ENCODE assay signal across 1 cellular context in the genomic region with DNA sequence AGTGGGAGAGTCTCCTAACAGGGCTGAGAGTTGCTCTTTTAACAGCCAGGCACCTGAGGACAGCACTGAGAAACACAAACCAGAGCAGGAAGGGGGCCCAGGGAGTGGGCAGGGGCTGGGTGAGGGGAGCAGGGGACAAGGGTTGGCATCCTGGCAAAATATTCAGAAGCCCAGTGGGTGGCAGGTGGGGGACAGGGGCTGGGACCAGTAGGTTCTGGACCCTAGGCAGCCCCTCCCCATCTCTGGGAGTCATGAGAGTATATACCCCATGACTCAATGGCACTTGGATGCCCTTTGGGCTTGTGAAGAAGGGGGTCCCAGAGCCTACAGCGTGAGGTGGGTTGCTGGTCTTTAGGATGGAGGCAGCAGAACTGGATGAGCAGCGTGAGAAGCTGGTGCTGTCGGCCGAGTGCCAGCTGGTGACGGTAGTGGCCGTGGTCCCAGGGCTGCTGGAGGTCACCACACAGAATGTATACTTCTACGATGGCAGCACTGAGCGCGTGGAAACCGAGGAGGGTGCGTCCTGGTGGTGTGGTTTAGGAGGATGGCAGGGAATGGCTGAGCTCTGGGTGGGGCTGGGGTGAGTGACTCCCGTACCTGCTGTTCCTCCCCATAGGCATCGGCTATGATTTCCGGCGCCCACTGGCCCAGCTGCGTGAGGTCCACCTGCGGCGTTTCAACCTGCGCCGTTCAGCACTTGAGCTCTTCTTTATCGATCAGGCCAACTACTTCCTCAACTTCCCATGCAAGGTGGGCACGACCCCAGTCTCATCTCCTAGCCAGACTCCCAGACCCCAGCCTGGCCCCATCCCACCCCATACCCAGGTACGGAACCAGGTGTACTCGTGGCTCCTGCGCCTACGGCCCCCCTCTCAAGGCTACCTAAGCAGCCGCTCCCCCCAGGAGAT.
TF ChIP-seq lines count a peak whose summit lies in the region.

No MANE protein-coding gene starts in this region.

TF ChIP-seq in GM12891, 5 proteins besides CTCF, POLR2A, EP300 and RAD21:
- TF ChIP-seq SPI1 (IDR thresholded peaks at IDR 0.05; ENCODE audit: low read depth, low read length): no peak
- no peak for TF ChIP-seq POU2F2 (IDR thresholded peaks at IDR 0.05; ENCODE audit: low read depth, low read length)
- no peak for TF ChIP-seq POLR2AphosphoS5 (IDR thresholded peaks at IDR 0.05; ENCODE audit: low read depth, low read length)
- TF ChIP-seq TAF1 (IDR thresholded peaks at IDR 0.05; ENCODE audit: low read depth, low read length): no peak
- TF ChIP-seq PAX5 (IDR thresholded peaks at IDR 0.05; ENCODE audit: insufficient read depth, low read length, severe bottlenecking): no peak
